In genomic region chr20:11035211-11035610, GRCh38 we compare ENCODE assay signal across 25 cellular contexts.
"Had no signal": no experiment of that assay in that cellular context is flagged by ENCODE, and none has a peak within 500 bp of the region (broad histone marks: within the 10 kb centered on the region; RNA-seq: fewer than 3 reads in every experiment).

No MANE protein-coding gene starts in this region.

- H3K27ac ChIP-seq: epithelial cell of prostate, left lung, skin epidermis, suprapubic skin had no signal

- ATAC-seq: activated CD4-positive, alpha-beta T cell treated with anti-CD3 and anti-CD28 coated beads for 36 hours; effector memory CD8-positive, alpha-beta T cell; left lung; stimulated activated naive CD8-positive, alpha-beta T cell treated with anti-CD3 and anti-CD28 coated beads, Interleukin-15, amount 100 ng/mL, for 72 hours; WTC11 had no signal

- H3K36me3 ChIP-seq: left lung, suprapubic skin had no signal

- H3K27me3 Mint-ChIP-seq: activated CD4-positive, alpha-beta T cell treated with anti-CD3 and anti-CD28 coated beads for 36 hours; activated naive CD8-positive, alpha-beta T cell; dendritic cell treated with granulocyte-macrophage colony-stimulating factor and Interleukin-4, amounts not matched to agents 40 ng/mL and 50 ng/mL, for 4 days; effector memory CD8-positive, alpha-beta T cell; stimulated activated naive CD8-positive, alpha-beta T cell treated with anti-CD3 and anti-CD28 coated beads, Interleukin-15, amount 100 ng/mL, for 72 hours had no signal

- H3K4me3 Mint-ChIP-seq: activated CD4-positive, alpha-beta T cell treated with anti-CD3 and anti-CD28 coated beads for 36 hours; activated naive CD8-positive, alpha-beta T cell; activated T-helper 1 cell treated with anti-CD3 and anti-CD28 coated beads, Interleukin-12 subunit alpha, Interleukin-12 subunit beta, Interleukin-2, Interleukin-4 antibody, amounts not matched to agents 30 ng/mL and 10 ng/mL and 1 ng/mL, durations not matched to agents 14 hours and 24 hours and 36 hours; dendritic cell treated with granulocyte-macrophage colony-stimulating factor and Interleukin-4, amounts not matched to agents 40 ng/mL and 50 ng/mL, for 4 days; effector memory CD8-positive, alpha-beta T cell; nephron; stimulated activated naive CD8-positive, alpha-beta T cell treated with anti-CD3 and anti-CD28 coated beads, Interleukin-15, amount 100 ng/mL, for 72 hours; T-helper 2 cell treated with Interferon-gamma antibody and Interleukin-4, amounts not matched to agents 5 μg/mL and 100 μg/mL, for 36 hours; type B pancreatic cell; WTC11 had no signal

- DNase-seq: activated CD4-positive, alpha-beta T cell treated with anti-CD3 and anti-CD28 coated beads for 36 hours; activated CD4-positive, alpha-beta T cell treated with anti-CD3 and anti-CD28 coated beads, Interleukin-2, amount 50 U/mL, for 48 hours; activated T-cell treated with anti-CD3 and anti-CD28 coated beads for 4 hours; cerebellar nuclear complex; effector memory CD8-positive, alpha-beta T cell; foreskin melanocyte; glutamatergic neuron; hippocampal formation; kidney; left lung; midbrain; nucleus accumbens; stimulated activated CD4-positive, alpha-beta T cell treated with anti-CD3 and anti-CD28 coated beads, Interleukin-15, amount 100 ng/mL, for 24 hours; stimulated activated CD4-positive, alpha-beta T cell treated with anti-CD3 and anti-CD28 coated beads, Interleukin-2, amount 100 ng/mL, for 48 hours; stimulated activated naive CD8-positive, alpha-beta T cell treated with anti-CD3 and anti-CD28 coated beads, Interleukin-15, amount 100 ng/mL, for 72 hours had no signal

- H3K36me3 Mint-ChIP-seq: activated naive CD8-positive, alpha-beta T cell; type B pancreatic cell; WTC11 had no signal

- H3K27ac Mint-ChIP-seq: activated CD4-positive, alpha-beta T cell treated with anti-CD3 and anti-CD28 coated beads for 36 hours; activated naive CD8-positive, alpha-beta T cell; activated T-helper 1 cell treated with anti-CD3 and anti-CD28 coated beads, Interleukin-12 subunit alpha, Interleukin-12 subunit beta, Interleukin-2, Interleukin-4 antibody, amounts not matched to agents 30 ng/mL and 10 ng/mL and 1 ng/mL, durations not matched to agents 14 hours and 24 hours and 36 hours; dendritic cell treated with granulocyte-macrophage colony-stimulating factor and Interleukin-4, amounts not matched to agents 40 ng/mL and 50 ng/mL, for 4 days; effector memory CD8-positive, alpha-beta T cell; nephron; stimulated activated naive CD8-positive, alpha-beta T cell treated with anti-CD3 and anti-CD28 coated beads, Interleukin-15, amount 100 ng/mL, for 72 hours; T-helper 2 cell treated with Interferon-gamma antibody and Interleukin-4, amounts not matched to agents 5 μg/mL and 100 μg/mL, for 36 hours; type B pancreatic cell; WTC11 had no signal

- FAIRE-seq: kidney had no signal

- H3K27me3 ChIP-seq: left lung, suprapubic skin had no signal

- H3K4me3 ChIP-seq: left lung, skin epidermis, suprapubic skin had no signal

- H3K4me1 Mint-ChIP-seq: activated CD4-positive, alpha-beta T cell treated with anti-CD3 and anti-CD28 coated beads for 36 hours; nephron; stimulated activated naive CD8-positive, alpha-beta T cell treated with anti-CD3 and anti-CD28 coated beads, Interleukin-15, amount 100 ng/mL, for 72 hours; WTC11 had no signal

- H3K4me1 ChIP-seq: left lung, suprapubic skin had no signal

- H3K9me3 ChIP-seq: suprapubic skin had no signal
